In the genomic region with DNA sequence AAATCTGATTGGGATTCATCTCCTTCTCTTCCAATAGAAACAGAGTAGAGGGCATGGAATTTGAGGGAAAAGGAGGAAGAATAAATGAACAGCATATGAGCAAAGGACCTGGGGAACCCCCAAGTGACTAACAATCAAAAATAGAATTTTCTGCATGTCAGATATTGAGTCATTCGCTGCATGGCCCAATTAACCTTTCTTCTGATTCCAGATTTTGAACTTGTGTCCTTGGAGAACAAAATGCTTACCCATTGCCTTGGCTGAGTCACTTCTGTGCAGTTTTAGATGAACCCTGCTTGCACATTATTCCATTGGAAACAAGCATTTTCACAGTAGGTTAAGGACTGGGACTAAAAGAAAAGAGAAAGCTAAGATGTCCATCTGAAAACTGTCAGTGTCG, we compare ENCODE assay signal across 1 cellular context.
TF ChIP-seq lines count a peak whose summit lies in the region.

No MANE protein-coding gene starts in this region.

TF ChIP-seq in IMR-90, 13 proteins besides CTCF, POLR2A, EP300 and RAD21:
- no peak for TF ChIP-seq CEBPB (IDR thresholded peaks at IDR 0.05; ENCODE audit: low read depth, low read length)
- no peak for TF ChIP-seq NFE2L2 (IDR thresholded peaks at IDR 0.05; ENCODE audit: low read depth, low read length)
- TF ChIP-seq SMC3 (IDR thresholded peaks at IDR 0.05; ENCODE audit: low read depth, low read length): no peak
- no peak for TF ChIP-seq FOS (IDR thresholded peaks at IDR 0.05; ENCODE audit: low read depth, low read length)
